ENCODE assay signal across 8 cellular contexts in genomic region chr4:7066493-7066892, GRCh38. TPM values are rescaled to one million over a fixed set of nuclear protein-coding genes. Genes with fewer than 3 reads are reported as not detected.
DNase-seq lines count a peak whose midpoint lies in the region; ATAC-seq and TF ChIP-seq lines count a peak whose summit lies in the region.

No MANE protein-coding gene starts in this region.

- H3F3A ChIP-seq in SK-N-SH (replicated peaks; ENCODE audit: insufficient read depth) = no peaks in the 10 kb centered on the region

- CTCF ChIA-PET in SK-N-SH (lab: Yijun Ruan, JAX) = interaction anchor here (1.5 to 9.1 kb wide), 7 partner anchors 16 to 346 kb away, joined by 3 to 80 read pairs (median 5); partner anchors contain the start of gene TADA2B

- H3K9ac ChIP-seq in SK-N-SH (peak overlapping the region; percentile 91; the same call in 1 of the 2 replicates), skeletal muscle satellite cell (ENCODE audit: low read depth, low read length) (peak overlapping the region; percentile 89)

- DNase-seq in SK-N-SH (no peak), T-helper 17 cell (no peak), fibroblast of villous mesenchyme (ENCODE audit: low read depth) (no peak), T-helper 9 cell (no peak), COLO829 (ENCODE audit: low spot score) (no peak), hippocampal formation (lab: John Stamatoyannopoulos, UW) (no peak)

- peaks cover 5% of the 10 kb centered on the region for H3K27me3 Mint-ChIP-seq in T-helper 17 cell

- H3K4me3 Mint-ChIP-seq in T-helper 17 cell = peak overlapping the region; percentile 96

- no peaks in the 10 kb centered on the region for H3K9me2 ChIP-seq in SK-N-SH

- H3K4me2 ChIP-seq in SK-N-SH = peak overlapping the region; percentile 99
- H3K4me2 ChIP-seq in skeletal muscle satellite cell (ENCODE audit: low read length) = peak overlapping the region; percentile 88

- H3K27ac ChIP-seq in SK-N-SH (ENCODE audit: low read depth in 2 of 2, low read length in 1 of 2) = no peak overlapping the region

- POLR2A ChIA-PET in SK-N-SH (lab: Yijun Ruan, JAX) = interaction anchor here (2.2 kb wide), 1 partner anchor 157 kb away, joined by 8 read pairs; the partner anchor contains the start of gene TBC1D14

- H3K79me2 ChIP-seq in SK-N-SH (ENCODE audit: insufficient read depth) = peaks cover 56% of the 10 kb centered on the region

- TF ChIP-seq CTCF in SK-N-SH (IDR thresholded peaks at IDR 0.05) (no peak), fibroblast of villous mesenchyme (IDR thresholded peaks at IDR 0.05; ENCODE audit: insufficient read depth, low read depth, low read length) (no peak)

- peak overlapping the region; percentile 95 for H3K27ac Mint-ChIP-seq in T-helper 17 cell

- peaks cover 3% of the 10 kb centered on the region for H3K36me3 Mint-ChIP-seq in T-helper 17 cell (ENCODE audit: low read depth)

- ATAC-seq in SK-N-SH treated with all-trans-retinoic acid at 6 μM for 48 hours (no peak), T-helper 17 cell (no peak)

- WGBS in SK-N-SH (ENCODE audit: low lambda C conversion rate) = 55% methylated on average over 4 of the region's 4 CpGs

- H3K9me3 ChIP-seq in SK-N-SH (no peaks in the 10 kb centered on the region), T-helper 17 cell (ENCODE audit: control insufficient read depth, low read length, poor library complexity, severe bottlenecking) (no peaks in the 10 kb centered on the region), skeletal muscle satellite cell (replicated peaks; ENCODE audit: low read length) (no peaks in the 10 kb centered on the region)

- no peak for TF ChIP-seq RAD21 in SK-N-SH (IDR thresholded peaks at IDR 0.05; ENCODE audit: low read length)

- H3K36me3 ChIP-seq in SK-N-SH (replicated peaks in 1 of 2; ENCODE audit: control insufficient read depth in 1 of 2, insufficient read depth in 2 of 2, low read length in 1 of 2) = peaks cover 17 to 32% of the 10 kb centered on the region in 2 experiments
- H3K36me3 ChIP-seq in skeletal muscle satellite cell (ENCODE audit: insufficient read depth, low read length) = peaks cover 25% of the 10 kb centered on the region

- H3K27me3 ChIP-seq in SK-N-SH (ENCODE audit: insufficient read depth) (no peaks in the 10 kb centered on the region), skeletal muscle satellite cell (ENCODE audit: control insufficient read depth, insufficient read depth, low read length) (peaks cover 3% of the 10 kb centered on the region)

- peaks cover 25% of the 10 kb centered on the region for H4K20me1 ChIP-seq in SK-N-SH (ENCODE audit: insufficient read depth)

- no peak for TF ChIP-seq EP300 in SK-N-SH (IDR thresholded peaks at IDR 0.05; ENCODE audit: borderline replicate concordance in 1 of 2, low read depth in 1 of 2, low read length in 1 of 2)

- peaks cover 33% of the 10 kb centered on the region for H3K4me1 Mint-ChIP-seq in T-helper 17 cell

- H3K4me3 ChIP-seq in SK-N-SH (ENCODE audit: low read depth in 2 of 2, low read length in 1 of 2) (peak overlapping the region; percentile 86 to 88; a peak in 3 of 4 replicates), fibroblast of villous mesenchyme (ENCODE audit: low read depth, low read length) (peak overlapping the region; percentile 86), skeletal muscle satellite cell (ENCODE audit: low read length) (peak overlapping the region; percentile 94)

- H2AFZ ChIP-seq in SK-N-SH (ENCODE audit: low read depth) = no peak overlapping the region

- H3K4me1 ChIP-seq in SK-N-SH (ENCODE audit: control insufficient read depth in 1 of 2, insufficient read depth in 2 of 2, low read depth in 1 of 2, low read length in 1 of 2) (peaks cover 0 to 17% of the 10 kb centered on the region in 2 experiments; a peak in 2 of 4 replicates), skeletal muscle satellite cell (ENCODE audit: control insufficient read depth, insufficient read depth, low read length) (peaks cover 16% of the 10 kb centered on the region)

TF ChIP-seq in SK-N-SH, 30 proteins besides CTCF, POLR2A, EP300 and RAD21 (continues in another document):
- TF ChIP-seq FOXJ3 (CRISPR knock-in tag; IDR thresholded peaks at IDR 0.05) (no peak), IRF3 (IDR thresholded peaks at IDR 0.05; ENCODE audit: low read depth, low read length) (no peak), TAF1 (IDR thresholded peaks at IDR 0.05; ENCODE audit: borderline replicate concordance, low read depth, low read length) (no peak), NFIC (IDR thresholded peaks at IDR 0.05; ENCODE audit: borderline replicate concordance) (no peak), ZBTB33 (IDR thresholded peaks at IDR 0.05; ENCODE audit: borderline replicate concordance, low read depth) (no peak), JUND (IDR thresholded peaks at IDR 0.05) (no peak)

TF ChIP-seq in SK-N-SH treated with all-trans-retinoic acid at 6 μM for 48 hours, 23 proteins besides CTCF, POLR2A, EP300 and RAD21:
- TF ChIP-seq TSHZ2 (CRISPR knock-in tag; IDR thresholded peaks at IDR 0.05) (no peak), GLIS3 (CRISPR knock-in tag; IDR thresholded peaks at IDR 0.05) (no peak), CSRNP3 (CRISPR knock-in tag; IDR thresholded peaks at IDR 0.05) (no peak), ISL1 (CRISPR knock-in tag; IDR thresholded peaks at IDR 0.05) (no peak), ZNF8 (CRISPR knock-in tag; IDR thresholded peaks at IDR 0.05) (no peak), ZFP3 (CRISPR knock-in tag; IDR thresholded peaks at IDR 0.05) (no peak), ARNTL (CRISPR knock-in tag; IDR thresholded peaks at IDR 0.05; ENCODE audit: borderline replicate concordance, low read depth) (no peak)

RNA-seq across cellular contexts. Expression of gene GRPEL1, which starts 1.4 kb away (rescaled TPM):
- polyA plus RNA-seq in SK-N-SH (2012; rRNA removed) = 29.8 and 32.8 TPM in 2 replicates
- 40.0 and 49.0 TPM in 2 replicates for polyA plus RNA-seq in SK-N-SH (2012; cell fraction: cytosol; rRNA removed)
- 13.1 and 20.5 TPM in 2 replicates for polyA plus RNA-seq in SK-N-SH (2012; cell fraction: nucleus; rRNA removed)
- total RNA-seq in T-helper 17 cell = 10 to 100 TPM; 45.8 to 47.1 TPM
- 17.1 and 32.8 TPM in 2 replicates for total RNA-seq in fibroblast of villous mesenchyme
- 40.8 and 44.3 TPM in 2 replicates for total RNA-seq in skeletal muscle satellite cell (2012; rRNA removed)

RNA-seq across cellular contexts. Expression of gene TADA2B, which starts 23.3 kb away (rescaled TPM):
- 6.0 and 8.0 TPM in 2 replicates for polyA plus RNA-seq in SK-N-SH (2012; rRNA removed)
- 7.2 and 8.0 TPM in 2 replicates for polyA plus RNA-seq in SK-N-SH (2012; cell fraction: cytosol; rRNA removed)
- polyA plus RNA-seq in SK-N-SH (2012; cell fraction: nucleus; rRNA removed) = 6.0 and 7.2 TPM in 2 replicates
- 10 to 100 TPM; 31.8 to 40.9 TPM for total RNA-seq in T-helper 17 cell
- total RNA-seq in fibroblast of villous mesenchyme = 12.2 and 16.0 TPM in 2 replicates
- total RNA-seq in skeletal muscle satellite cell (2012; rRNA removed) = 9.9 and 10.5 TPM in 2 replicates
